In the genomic region with DNA sequence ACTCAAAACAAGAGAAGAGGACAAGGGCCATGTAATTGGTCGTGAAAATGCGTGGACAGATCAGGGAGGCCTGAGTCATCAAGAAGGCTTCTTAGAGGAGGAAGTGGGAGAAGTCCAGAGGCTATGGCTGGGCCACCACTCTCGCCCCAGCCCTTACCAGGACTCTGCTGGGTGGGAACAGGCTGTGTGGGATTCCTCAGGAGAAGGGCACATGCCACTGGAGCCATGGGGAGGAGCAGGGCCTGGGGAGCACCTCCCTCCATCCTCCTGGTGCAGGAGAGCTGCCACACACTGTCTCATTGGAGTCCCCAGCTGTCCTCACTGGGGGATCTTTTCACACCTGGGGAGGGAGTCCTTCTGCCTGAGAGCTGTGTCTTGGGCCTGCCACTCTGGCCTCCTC, we compare ENCODE assay signal across 15 cellular contexts. TPM values are rescaled to one million over a fixed set of nuclear protein-coding genes. Genes with fewer than 3 reads are reported as not detected.
DNase-seq lines count a peak whose midpoint lies in the region; ATAC-seq, FAIRE-seq and TF ChIP-seq lines count a peak whose summit lies in the region.
"Had no signal": no experiment of that assay in that cellular context is flagged by ENCODE, and none has a peak within 500 bp of the region (broad histone marks: within the 10 kb centered on the region; RNA-seq: fewer than 3 reads in every experiment).

No MANE protein-coding gene starts in this region.

- TF ChIP-seq CTCF in IMR-90 (conservative IDR thresholded peaks at IDR 0.05; ENCODE audit: low read depth, low read length) (no peak), astrocyte (IDR thresholded peaks at IDR 0.05; ENCODE audit: insufficient read depth, low read depth, low read length) (no peak), Calu3 (IDR thresholded peaks at IDR 0.05; ENCODE audit: unreplicated experiment) (no peak)

- H3K27me3 ChIP-seq in IMR-90 (ENCODE audit: control insufficient read depth, insufficient read depth, low read length), result peaks cover 1% of the 10 kb centered on the region; the same call in 1 of the 2 replicates
- H3K27me3 ChIP-seq in astrocyte (ENCODE audit: insufficient read depth, low read length), result peaks cover 3% of the 10 kb centered on the region

- H2BK15ac ChIP-seq in IMR-90 (ENCODE audit: low read depth, low read length), result no peak overlapping the region; the same call in 2 of the 3 replicates

- peak; percentile 68 for DNase-seq in A172 (ENCODE audit: low spot score)
- DNase-seq in IMR-90, result peak; percentile 50
- peak; percentile 28 for DNase-seq in astrocyte (ENCODE audit: low read depth)
- peak; percentile 54 for DNase-seq in iris pigment epithelial cell (ENCODE audit: low read depth)
- DNase-seq in activated CD8-positive, alpha-beta T cell treated with anti-CD3 and anti-CD28 coated beads, Interleukin-2, amount 10 ng/mL, durations not matched to agents 7 days and 5 days, result no peak
- DNase-seq in Calu3, result no peak
- no peak for DNase-seq in HUDEP-2 (lab: John Stamatoyannopoulos, UW; ENCODE audit: unreplicated experiment in 76 of 76)
- no peak for DNase-seq in T-helper 1 cell
- DNase-seq: ACHN; activated CD8-positive, alpha-beta T cell treated with anti-CD3 and anti-CD28 coated beads for 36 hours; effector memory CD4-positive, alpha-beta T cell; head of caudate nucleus; NCI-H2227 treated with DMSO at 0.1 percent for 48 hours; psoas muscle had no signal

- H3K4me2 ChIP-seq in IMR-90 (ENCODE audit: low read depth, low read length) (no peak overlapping the region), astrocyte (ENCODE audit: low read length) (peak overlapping the region; percentile 37)

- peaks cover 21% of the 10 kb centered on the region for H3K4me1 ChIP-seq in IMR-90 (ENCODE audit: control insufficient read depth, insufficient read depth, low read length)
- peaks cover 26% of the 10 kb centered on the region for H3K4me1 ChIP-seq in astrocyte (ENCODE audit: insufficient read depth, low read length)

- H3K14ac ChIP-seq in IMR-90 (replicated peaks; ENCODE audit: low read depth, low read length), result peak overlapping the region; percentile 61; the same call in 1 of the 2 replicates

- H2BK5ac ChIP-seq in IMR-90 (ENCODE audit: low read depth, low read length, poor library complexity, severe bottlenecking), result no peak overlapping the region

- no peak for TF ChIP-seq POLR2A in IMR-90 (IDR thresholded peaks at IDR 0.05; ENCODE audit: low read depth, low read length)

- H4K20me1 ChIP-seq in IMR-90 (ENCODE audit: insufficient read depth, low read length) (no peaks in the 10 kb centered on the region; the same call in 1 of the 2 replicates), astrocyte (ENCODE audit: insufficient read depth, low read length) (no peaks in the 10 kb centered on the region)

- no peak overlapping the region; the same call in 1 of the 2 replicates for H2AK5ac ChIP-seq in IMR-90 (ENCODE audit: low read depth, low read length)

- peaks cover 12% of the 10 kb centered on the region for H3K27me3 Mint-ChIP-seq in astrocyte (ENCODE audit: low read depth, unreplicated experiment)
- H3K27me3 Mint-ChIP-seq in activated CD8-positive, alpha-beta T cell treated with anti-CD3 and anti-CD28 coated beads, Interleukin-2, amount 10 ng/mL, durations not matched to agents 7 days and 5 days (ENCODE audit: low read depth), result peaks cover 10% of the 10 kb centered on the region
- no peaks in the 10 kb centered on the region for H3K27me3 Mint-ChIP-seq in Calu3 (ENCODE audit: unreplicated experiment)

- BruUV-seq in IMR-90 (replicated peaks; lab: Mats Ljungman, UMichigan) (no TSS peak), Calu3 (replicated peaks; lab: Mats Ljungman, UMichigan) (no TSS peak)

- H3K79me1 ChIP-seq in IMR-90 (ENCODE audit: low read depth in 1 of 2, low read length in 2 of 2), result peaks cover 0 to 7% of the 10 kb centered on the region in 2 experiments; a peak in 1 of 4 replicates

- no peak overlapping the region for H2AK9ac ChIP-seq in IMR-90 (replicated peaks; ENCODE audit: low read depth, low read length, poor library complexity)

- no peak overlapping the region for H3K4me3 ChIP-seq in IMR-90 (ENCODE audit: insufficient read depth, low read depth, low read length)
- H3K4me3 ChIP-seq in astrocyte (ENCODE audit: insufficient read depth, low read depth, low read length), result no peak overlapping the region
- H3K4me3 ChIP-seq: psoas muscle had no signal

- no CpG with 5 or more reads among the region's 3 CpGs for WGBS in IMR-90 (ENCODE audit: extremely low coverage in 2 of 2, insufficient read length in 1 of 2), 2 experiments

- H3K4me1 Mint-ChIP-seq in astrocyte (ENCODE audit: low read depth, unreplicated experiment) (peaks cover 29% of the 10 kb centered on the region), Calu3 (ENCODE audit: low read depth, unreplicated experiment) (peaks cover 15% of the 10 kb centered on the region)
- H3K4me1 Mint-ChIP-seq in activated CD8-positive, alpha-beta T cell treated with anti-CD3 and anti-CD28 coated beads, Interleukin-2, amount 10 ng/mL, durations not matched to agents 7 days and 5 days (ENCODE audit: low read depth), result peaks cover 16% of the 10 kb centered on the region

- no peak for TF ChIP-seq RAD21 in IMR-90 (IDR thresholded peaks at IDR 0.05; ENCODE audit: low read length)

- no peak overlapping the region for H4K5ac ChIP-seq in IMR-90 (ENCODE audit: low read depth, low read length)

- CTCF ChIA-PET in IMR-90 (lab: Yijun Ruan, JAX) (no interaction called here), Calu3 (lab: Charles Lee) (no interaction called here)
- CTCF ChIA-PET in activated CD8-positive, alpha-beta T cell treated with anti-CD3 and anti-CD28 coated beads, Interleukin-2, amount 10 ng/mL, durations not matched to agents 7 days and 5 days (lab: Charles Lee), result interaction anchor here (1.1 to 1.5 kb wide), 2 partner anchors 9 to 68 kb away, joined by 3 read pairs; partner anchors contain the start of gene RALB

- peak overlapping the region; percentile 82 for H3K27ac Mint-ChIP-seq in astrocyte (ENCODE audit: unreplicated experiment)
- no peak overlapping the region for H3K27ac Mint-ChIP-seq in activated CD8-positive, alpha-beta T cell treated with anti-CD3 and anti-CD28 coated beads, Interleukin-2, amount 10 ng/mL, durations not matched to agents 7 days and 5 days
- H3K27ac Mint-ChIP-seq in Calu3 (ENCODE audit: unreplicated experiment), result no peak overlapping the region
- H3K27ac Mint-ChIP-seq: activated CD8-positive, alpha-beta T cell treated with anti-CD3 and anti-CD28 coated beads for 36 hours; activated T-helper 2 cell treated with anti-CD3 and anti-CD28 coated beads, Interferon-gamma antibody, Interleukin-2, Interleukin-4, amounts not matched to agents 10 μg/mL and 5 μg/mL and 100 μg/mL, durations not matched to agents 14 hours and 24 hours and 36 hours had no signal

- H3K27ac ChIP-seq in IMR-90 (ENCODE audit: insufficient read depth, low read length), result no peak overlapping the region
- no peak overlapping the region for H3K27ac ChIP-seq in astrocyte (ENCODE audit: low read depth, low read length)
- H3K27ac ChIP-seq: psoas muscle had no signal

- no peaks in the 10 kb centered on the region for H3K79me2 ChIP-seq in astrocyte (ENCODE audit: insufficient read depth, low read length)

- in situ Hi-C loops in IMR-90 (cut with MboI; ENCODE audit: low sequenced_read_pairs), result loop anchor here (25.0 kb wide), 1 partner anchor 1006 kb away; no protein-coding TSS in a partner anchor

- H3K9me3 Mint-ChIP-seq in astrocyte (ENCODE audit: unreplicated experiment), result no peaks in the 10 kb centered on the region
- H3K9me3 Mint-ChIP-seq in activated CD8-positive, alpha-beta T cell treated with anti-CD3 and anti-CD28 coated beads, Interleukin-2, amount 10 ng/mL, durations not matched to agents 7 days and 5 days (ENCODE audit: insufficient read depth), result no peaks in the 10 kb centered on the region
- H3K9me3 Mint-ChIP-seq in Calu3 (ENCODE audit: low read depth, unreplicated experiment), result no peaks in the 10 kb centered on the region

- H3K56ac ChIP-seq in IMR-90 (ENCODE audit: extremely low read depth, insufficient read depth, low read length), result no peak overlapping the region

- no peak overlapping the region for H2BK20ac ChIP-seq in IMR-90 (ENCODE audit: low read depth, low read length)

- H3K36me3 Mint-ChIP-seq in astrocyte (ENCODE audit: low read depth, unreplicated experiment), result no peaks in the 10 kb centered on the region
- H3K36me3 Mint-ChIP-seq in activated CD8-positive, alpha-beta T cell treated with anti-CD3 and anti-CD28 coated beads, Interleukin-2, amount 10 ng/mL, durations not matched to agents 7 days and 5 days (ENCODE audit: low read depth), result peaks cover 4% of the 10 kb centered on the region
- peaks cover 8% of the 10 kb centered on the region for H3K36me3 Mint-ChIP-seq in Calu3 (ENCODE audit: insufficient read depth, unreplicated experiment)

- dilution Hi-C loops in IMR-90 (cut with HindIII; ENCODE audit: low sequenced_read_pairs, unreplicated experiment), result no loop called here

- no peaks in the 10 kb centered on the region for H3K9me3 ChIP-seq in IMR-90 (ENCODE audit: control insufficient read depth, insufficient read depth, low read length)
- no peaks in the 10 kb centered on the region for H3K9me3 ChIP-seq in astrocyte (ENCODE audit: insufficient read depth, low read depth, low read length)
- H3K9me3 ChIP-seq: psoas muscle had no signal

- no peak overlapping the region for H3K4me3 Mint-ChIP-seq in astrocyte (ENCODE audit: unreplicated experiment)
- H3K4me3 Mint-ChIP-seq in activated CD8-positive, alpha-beta T cell treated with anti-CD3 and anti-CD28 coated beads, Interleukin-2, amount 10 ng/mL, durations not matched to agents 7 days and 5 days, result no peak overlapping the region
- H3K4me3 Mint-ChIP-seq in Calu3 (ENCODE audit: low read depth, unreplicated experiment), result no peak overlapping the region
- H3K4me3 Mint-ChIP-seq: activated CD8-positive, alpha-beta T cell treated with anti-CD3 and anti-CD28 coated beads for 36 hours had no signal

- POLR2A ChIA-PET in IMR-90 (lab: Charles Lee; ENCODE audit: unreplicated experiment), result no interaction called here
- POLR2A ChIA-PET in activated CD8-positive, alpha-beta T cell treated with anti-CD3 and anti-CD28 coated beads, Interleukin-2, amount 10 ng/mL, durations not matched to agents 7 days and 5 days (lab: Charles Lee), result interaction anchor here (1.3 kb wide), 1 partner anchor 11 kb away, joined by 3 read pairs; no protein-coding TSS in a partner anchor

- peak overlapping the region; percentile 58 for H3K4ac ChIP-seq in IMR-90 (ENCODE audit: low read depth, low read length)

- H4K8ac ChIP-seq in IMR-90 (ENCODE audit: low read depth in 2 of 2, low read length in 2 of 2), result peak overlapping the region in 1 of 2 experiments; percentile 71; a peak in 2 of 4 replicates

- no peak for FAIRE-seq in astrocyte (lab: Jason Lieb, UNC)

- H3K9me1 ChIP-seq in IMR-90 (ENCODE audit: insufficient read depth, low read length), result peaks cover 17% of the 10 kb centered on the region

- peak overlapping the region; percentile 77 for H2AFZ ChIP-seq in IMR-90 (replicated peaks; ENCODE audit: low read length, poor library complexity)
- peak overlapping the region; percentile 54 for H2AFZ ChIP-seq in astrocyte (ENCODE audit: low read depth, low read length)

- ATAC-seq in IMR-90 (ENCODE audit: low read depth), result no peak
- no peak for ATAC-seq in activated CD8-positive, alpha-beta T cell treated with anti-CD3 and anti-CD28 coated beads, Interleukin-2, amount 10 ng/mL, durations not matched to agents 7 days and 5 days
- ATAC-seq: activated CD8-positive, alpha-beta T cell treated with anti-CD3 and anti-CD28 coated beads for 36 hours; psoas muscle had no signal

- no peak overlapping the region for H3K18ac ChIP-seq in IMR-90 (ENCODE audit: low read depth, low read length)

- peak overlapping the region; percentile 68; the same call in 1 of the 2 replicates for H3K23ac ChIP-seq in IMR-90 (ENCODE audit: low read depth, low read length)

- H2BK120ac ChIP-seq in IMR-90 (ENCODE audit: low read depth, low read length), result 0 out of 2 replicates have a peak overlapping the region, but pooled peaks have one; percentile 3

- intact Hi-C loops in IMR-90 (cut with micrococcal nuclease), result no loop called here
- intact Hi-C loops in Calu3 (cut with micrococcal nuclease; ENCODE audit: unreplicated experiment), result no loop called here

- H4K91ac ChIP-seq in IMR-90 (ENCODE audit: insufficient read depth, low read depth, low read length), result no peak overlapping the region

- no peaks in the 10 kb centered on the region for H3K36me3 ChIP-seq in IMR-90 (ENCODE audit: control insufficient read depth, insufficient read depth, low read length)
- no peaks in the 10 kb centered on the region for H3K36me3 ChIP-seq in astrocyte (ENCODE audit: insufficient read depth, low read length)

- no peak overlapping the region for H3K9ac ChIP-seq in IMR-90 (ENCODE audit: low read depth, low read length)
- H3K9ac ChIP-seq in astrocyte (ENCODE audit: low read length), result no peak overlapping the region

RNA-seq across cellular contexts. Expression of gene RALB, which starts 9.4 kb away (rescaled TPM):
- 112 and 126 TPM in 2 replicates for total RNA-seq in A172 (2014; rRNA removed; shearing (Covaris generic))
- 53.6 and 75.3 TPM in 2 replicates for total RNA-seq in IMR-90 (2012; rRNA removed)
- 38.0 and 54.7 TPM in 2 replicates for polyA plus RNA-seq in IMR-90 (2012; rRNA removed)
- 14.8 and 19.0 TPM in 2 replicates for polyA plus RNA-seq in IMR-90 (2012; cell fraction: cytosol; rRNA removed)
- 4.3 and 18.5 TPM in 2 replicates for polyA plus RNA-seq in IMR-90 (2012; cell fraction: nucleus; rRNA removed; ENCODE audit: low replicate concordance)
- total RNA-seq in astrocyte, result 44.5 and 49.4 TPM in 2 replicates
- total RNA-seq in activated CD8-positive, alpha-beta T cell treated with anti-CD3 and anti-CD28 coated beads, Interleukin-2, amount 10 ng/mL, durations not matched to agents 7 days and 5 days, result 10 to 100 TPM; 39.4 to 45.4 TPM
- 40.2 and 41.3 TPM in 2 replicates for total RNA-seq in Calu3 (2022)

RNA-seq across cellular contexts. Expression of gene TMEM185B, which starts 20.0 kb away (rescaled TPM):
- 36.9 and 38.1 TPM in 2 replicates for total RNA-seq in A172 (2014; rRNA removed; shearing (Covaris generic))
- total RNA-seq in IMR-90 (2012; rRNA removed) (16.4 and 17.7 TPM in 2 replicates), astrocyte (27.9 and 30.8 TPM in 2 replicates), Calu3 (2022) (42.0 and 42.8 TPM in 2 replicates)
- polyA plus RNA-seq in IMR-90 (2012; rRNA removed), result 25.2 and 26.1 TPM in 2 replicates
- 21.9 and 30.3 TPM in 2 replicates for polyA plus RNA-seq in IMR-90 (2012; cell fraction: cytosol; rRNA removed)
- polyA plus RNA-seq in IMR-90 (2012; cell fraction: nucleus; rRNA removed; ENCODE audit: low replicate concordance), result 8.1 and 11.7 TPM in 2 replicates
- total RNA-seq in activated CD8-positive, alpha-beta T cell treated with anti-CD3 and anti-CD28 coated beads, Interleukin-2, amount 10 ng/mL, durations not matched to agents 7 days and 5 days, result 10 to 100 TPM; 25.6 to 25.8 TPM

Comparison
In these comparisons a context has a peak if more than half of its experiments do, and no peak if none do; other contexts are left out.
1. DNase-seq: peak in A172 (single experiment), IMR-90 (single experiment), astrocyte (single experiment) and iris pigment epithelial cell (single experiment); none in activated CD8-positive, alpha-beta T cell treated with anti-CD3 and anti-CD28 coated beads, Interleukin-2, amount 10 ng/mL, durations not matched to agents 7 days and 5 days (single experiment), Calu3 (single experiment), HUDEP-2 (0 of 76) and T-helper 1 cell (0 of 5).